15 cellular contexts compared by ENCODE assay signal in the genomic region with DNA sequence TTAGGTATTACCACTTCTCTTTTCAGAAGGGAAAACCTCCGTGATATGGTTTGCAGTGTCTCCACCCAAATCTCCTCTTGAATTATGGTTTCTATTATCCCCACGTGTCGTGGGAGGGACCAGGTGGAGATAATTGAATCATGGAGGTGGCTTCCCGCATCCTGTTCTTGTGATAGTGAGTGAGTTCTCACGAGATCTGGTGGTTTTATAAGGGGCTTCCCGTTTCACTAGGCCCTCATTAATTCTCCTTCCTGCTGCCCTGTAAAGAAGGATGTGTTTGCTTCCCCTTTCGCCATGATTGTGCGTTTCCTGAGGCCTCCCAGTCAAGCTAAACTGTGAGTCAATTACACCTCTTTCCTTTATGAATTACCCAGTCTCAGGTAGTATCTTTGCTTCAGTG.
A peak's percentile ranks its signal among the peaks of the same experiment; 100 is the strongest.
DNase-seq lines count a peak whose midpoint lies in the region; ATAC-seq and TF ChIP-seq lines count a peak whose summit lies in the region.
"Had no signal": no experiment of that assay in that cellular context is flagged by ENCODE, and none has a peak within 500 bp of the region (broad histone marks: within the 10 kb centered on the region; RNA-seq: fewer than 3 reads in every experiment).

No MANE protein-coding gene starts in this region.

- TF ChIP-seq POLR2A in esophagus muscularis mucosa (IDR thresholded peaks at IDR 0.05; ENCODE audit: low read depth) = no peak

- DNase-seq in CD1c-positive myeloid dendritic cell (ENCODE audit: extremely low spot score) = peak; percentile 14
- peak; percentile 10 for DNase-seq in Jurkat, Clone E6-1 (ENCODE audit: low read depth, low spot score)
- peak; percentile 68 for DNase-seq in NOMO-1 treated with DMSO at 0.1 percent for 48 hours (lab: John Stamatoyannopoulos, UW; ENCODE audit: unreplicated experiment)
- DNase-seq in UCSD-AML1 (lab: John Stamatoyannopoulos, UW; ENCODE audit: unreplicated experiment) = peak; percentile 14
- no peak for DNase-seq in left cardiac atrium
- no peak for DNase-seq in mucosa of descending colon
- no peak for DNase-seq in esophagus muscularis mucosa (ENCODE audit: extremely low spot score)
- DNase-seq: EL, H7, IMR-90, NCI-H1092 treated with DMSO at 0.1 percent for 48 hours, NCI-H1694, SW 1271 had no signal

- H3K36me3 ChIP-seq in mucosa of descending colon (ENCODE audit: low read depth) = no peaks in the 10 kb centered on the region
- H3K36me3 ChIP-seq in esophagus muscularis mucosa = no peaks in the 10 kb centered on the region

- no peak overlapping the region for H3K4me3 ChIP-seq in Jurkat, Clone E6-1 (ENCODE audit: low read length)
- H3K4me3 ChIP-seq in mucosa of descending colon (no peak overlapping the region), esophagus muscularis mucosa (no peak overlapping the region)

- H3K9me3 ChIP-seq in mucosa of descending colon (no peaks in the 10 kb centered on the region), esophagus muscularis mucosa (no peaks in the 10 kb centered on the region)

- TF ChIP-seq CTCF in mucosa of descending colon (IDR thresholded peaks at IDR 0.05) (no peak), esophagus muscularis mucosa (IDR thresholded peaks at IDR 0.05) (no peak)

- ATAC-seq in GM18861 (IDR thresholded peaks at IDR 0.05; ENCODE audit: unreplicated experiment) (no peak), left cardiac atrium (no peak), mucosa of descending colon (no peak)

- no peak for TF ChIP-seq EP300 in esophagus muscularis mucosa (IDR thresholded peaks at IDR 0.05)

- 69% methylated on average over 8 of the region's 8 CpGs for WGBS in esophagus muscularis mucosa

- no peaks in the 10 kb centered on the region for H3K4me1 ChIP-seq in mucosa of descending colon (ENCODE audit: low read depth)
- no peaks in the 10 kb centered on the region for H3K4me1 ChIP-seq in esophagus muscularis mucosa

- H3K27ac ChIP-seq in esophagus muscularis mucosa (replicated peaks in 1 of 4) = no peak overlapping the region
- H3K27ac ChIP-seq: RWPE1 had no signal

- intact Hi-C loops in left cardiac atrium (cut with DNase I) (no loop called here), mucosa of descending colon (cut with DNase I, micrococcal nuclease) (no loop called here), esophagus muscularis mucosa (cut with DNase I) (no loop called here)

- no peaks in the 10 kb centered on the region for H3K27me3 ChIP-seq in esophagus muscularis mucosa

Comparison
In these comparisons a context has a peak if more than half of its experiments do, and no peak if none do; other contexts are left out.
1. DNase-seq: peak in CD1c-positive myeloid dendritic cell (single experiment), Jurkat, Clone E6-1 (single experiment), NOMO-1 treated with DMSO at 0.1 percent for 48 hours (single experiment) and UCSD-AML1 (single experiment); none in left cardiac atrium (single experiment), mucosa of descending colon (0 of 3) and esophagus muscularis mucosa (single experiment).